In genomic region chr15:67043939-67044771, GRCh38 we compare ENCODE assay signal across 10 cellular contexts. TPM values are rescaled to one million over a fixed set of nuclear protein-coding genes. Genes with fewer than 3 reads are reported as not detected.
DNase-seq lines count a peak whose midpoint lies in the region; ATAC-seq and TF ChIP-seq lines count a peak whose summit lies in the region.
"Had no signal": no experiment of that assay in that cellular context is flagged by ENCODE, and none has a peak within 500 bp of the region (broad histone marks: within the 10 kb centered on the region; RNA-seq: fewer than 3 reads in every experiment).

No MANE protein-coding gene starts in this region.

- H3K36me3 Mint-ChIP-seq in chondrocyte (ENCODE audit: low read depth) = no peaks in the 10 kb centered on the region

- H3K27ac Mint-ChIP-seq in chondrocyte (ENCODE audit: unreplicated experiment) = peak overlapping the region; percentile 90

- WGBS in heart right ventricle, 2 donors = 65 to 68% methylated on average over 13 of the region's 13 CpGs
- 79% methylated on average over 13 of the region's 13 CpGs for WGBS in liver
- WGBS in aorta, 2 donors = 21 to 25% methylated on average over 13 of the region's 13 CpGs

- H3K4me3 ChIP-seq in heart right ventricle (no peak overlapping the region), liver (ENCODE audit: low read depth in 1 of 3, low read length in 3 of 3) (no peak overlapping the region), aorta (ENCODE audit: low read length in 2 of 2) (no peak overlapping the region)

- H3K4me1 Mint-ChIP-seq in chondrocyte (ENCODE audit: low read depth) = peaks cover 53% of the 10 kb centered on the region

- H3K36me3 ChIP-seq in heart right ventricle (no peaks in the 10 kb centered on the region), liver (ENCODE audit: control insufficient read depth in 4 of 4, insufficient read depth in 3 of 4, low read depth in 1 of 4, low read length in 3 of 4) (no peaks in the 10 kb centered on the region), aorta (ENCODE audit: control insufficient read depth in 1 of 2, insufficient read depth in 2 of 2, low read length in 1 of 2) (no peaks in the 10 kb centered on the region)

- no peak for DNase-seq in heart right ventricle
- DNase-seq in left ventricle myocardium superior = no peak
- no peak for DNase-seq in chondrocyte (ENCODE audit: low spot score)
- DNase-seq in aorta = peak; percentile 74 to 88
- no peak for DNase-seq in DMS53 treated with DMSO at 0.1 percent for 48 hours (lab: John Stamatoyannopoulos, UW; ENCODE audit: unreplicated experiment)
- no peak for DNase-seq in NCI-H1417 (lab: John Stamatoyannopoulos, UW)
- DNase-seq: amygdala, NCI-H446 treated with DMSO at 0.1 percent for 48 hours had no signal

- no peaks in the 10 kb centered on the region for H3K9me3 ChIP-seq in heart right ventricle
- H3K9me3 ChIP-seq in liver (ENCODE audit: control insufficient read depth in 4 of 4, low read length in 3 of 4) = no peaks in the 10 kb centered on the region
- H3K9me3 ChIP-seq in aorta (ENCODE audit: control insufficient read depth, low read length) = no peaks in the 10 kb centered on the region

- intact Hi-C loops in heart right ventricle (cut with DNase I) = loop anchor here in 1 of 10 donors (10.0 kb wide), 1 partner anchor 261 kb away; no protein-coding TSS in a partner anchor
- intact Hi-C loops in left ventricle myocardium superior (cut with micrococcal nuclease) = no loop called here
- intact Hi-C loops in aorta (cut with DNase I) = loop anchor here in 1 of 2 donors (2.0 kb wide), 1 partner anchor 63 kb away; no protein-coding TSS in a partner anchor

- H3K27ac ChIP-seq in heart right ventricle (peak overlapping the region in 1 of 10 donors; percentile 26), liver (ENCODE audit: low read depth in 1 of 2, low read length in 2 of 2) (peak overlapping the region; percentile 22 to 66), aorta (ENCODE audit: low read depth in 1 of 2, low read length in 2 of 2) (peak overlapping the region; percentile 11 to 90)

- peak in 6 of 8 donors; percentile 12 to 39 (median 32) for ATAC-seq in heart right ventricle
- ATAC-seq in left ventricle myocardium superior = no peak
- no peak for ATAC-seq in aorta (ENCODE audit: low FRiP score)
- no peak for ATAC-seq in GM21526 (IDR thresholded peaks at IDR 0.05; ENCODE audit: low FRiP score, unreplicated experiment)

- TF ChIP-seq CTCF in heart right ventricle (IDR thresholded peaks at IDR 0.05) (no peak), chondrocyte (IDR thresholded peaks at IDR 0.05) (no peak), liver (IDR thresholded peaks at IDR 0.05; ENCODE audit: low read depth, low read length, missing input control) (no peak)

- TF ChIP-seq RAD21 in liver (IDR thresholded peaks at IDR 0.05) = no peak

- no peaks in the 10 kb centered on the region for H3K27me3 Mint-ChIP-seq in chondrocyte (ENCODE audit: low read depth)

- H3K27me3 ChIP-seq in heart right ventricle (no peaks in the 10 kb centered on the region), liver (ENCODE audit: control insufficient read depth in 4 of 4, insufficient read depth in 4 of 4, low read length in 3 of 4) (no peaks in the 10 kb centered on the region), aorta (ENCODE audit: control insufficient read depth in 1 of 2, insufficient read depth in 2 of 2, low read length in 1 of 2) (no peaks in the 10 kb centered on the region)

- no peaks in the 10 kb centered on the region for H3K9me3 Mint-ChIP-seq in chondrocyte (ENCODE audit: low read depth)

- peak overlapping the region in 1 of 2 donors; percentile 6 for H3K9ac ChIP-seq in liver (ENCODE audit: low read depth in 1 of 2, low read length in 2 of 2)

- H3K4me1 ChIP-seq in heart right ventricle (peaks cover 0 to 48% (median 17%) of the 10 kb centered on the region in 9 donors), liver (ENCODE audit: control insufficient read depth in 4 of 4, insufficient read depth in 4 of 4, low read length in 3 of 4) (peaks cover 8 to 47% (median 23%) of the 10 kb centered on the region in 4 donors), aorta (ENCODE audit: control insufficient read depth in 1 of 2, insufficient read depth in 2 of 2, low read length in 2 of 2) (peaks cover 2 to 3% of the 10 kb centered on the region in 2 donors)

- H3K4me3 Mint-ChIP-seq in chondrocyte (ENCODE audit: unreplicated experiment) = no peak overlapping the region

TF ChIP-seq in liver, 16 proteins besides CTCF, POLR2A, EP300 and RAD21:
- TF ChIP-seq NR2F2 (IDR thresholded peaks at IDR 0.05) = no peak
- TF ChIP-seq FOXA1 (IDR thresholded peaks at IDR 0.05) = no peak
- TF ChIP-seq MAX (IDR thresholded peaks at IDR 0.05) = no peak
- no peak for TF ChIP-seq HNF4A (conservative IDR thresholded peaks at IDR 0.05)
- no peak for TF ChIP-seq YY1 (IDR thresholded peaks at IDR 0.05)
- TF ChIP-seq JUND (IDR thresholded peaks at IDR 0.05) = no peak
- no peak for TF ChIP-seq TAF1 (conservative IDR thresholded peaks at IDR 0.05)
- no peak for TF ChIP-seq REST (IDR thresholded peaks at IDR 0.05)
- TF ChIP-seq ATF3 (IDR thresholded peaks at IDR 0.05) = no peak
- TF ChIP-seq EGR1 (IDR thresholded peaks at IDR 0.05; ENCODE audit: low read depth in 2 of 2) = no peak

RNA-seq across cellular contexts. Expression of gene SMAD3, which starts 21.2 kb away (rescaled TPM):
- total RNA-seq in heart right ventricle (10 to 100 TPM; 11.3 to 44.8 (median 15.7) TPM), left ventricle myocardium superior (16.7 TPM), chondrocyte (19.0 to 27.2 TPM (median 23.2 TPM) in 3 replicates), liver (10 to 100 TPM in 1 of 2 donors, 1 to 10 TPM in 1; 4.0 to 12.2 TPM), aorta (10 to 100 TPM; 65.9 to 90.8 TPM)
- polyA plus RNA-seq in heart right ventricle (1 to 10 TPM; 6.2 to 7.8 TPM), liver (1 to 10 TPM; 5.2 to 5.7 TPM), aorta (10 to 100 TPM in 1 of 2 donors, 1 to 10 TPM in 1; 7.1 to 44.1 TPM)

Comparison
In these comparisons a context has a peak if more than half of its experiments do, and no peak if none do; other contexts are left out.
1. ATAC-seq: peak in heart right ventricle (6 of 8); none in left ventricle myocardium superior (single experiment), aorta (single experiment) and GM21526 (single experiment).
2. DNase-seq: peak in aorta (2 of 2); none in heart right ventricle (0 of 2), left ventricle myocardium superior (single experiment), chondrocyte (single experiment), DMS53 treated with DMSO at 0.1 percent for 48 hours (single experiment) and NCI-H1417 (0 of 3).